15 cellular contexts compared by ENCODE assay signal in the genomic region with DNA sequence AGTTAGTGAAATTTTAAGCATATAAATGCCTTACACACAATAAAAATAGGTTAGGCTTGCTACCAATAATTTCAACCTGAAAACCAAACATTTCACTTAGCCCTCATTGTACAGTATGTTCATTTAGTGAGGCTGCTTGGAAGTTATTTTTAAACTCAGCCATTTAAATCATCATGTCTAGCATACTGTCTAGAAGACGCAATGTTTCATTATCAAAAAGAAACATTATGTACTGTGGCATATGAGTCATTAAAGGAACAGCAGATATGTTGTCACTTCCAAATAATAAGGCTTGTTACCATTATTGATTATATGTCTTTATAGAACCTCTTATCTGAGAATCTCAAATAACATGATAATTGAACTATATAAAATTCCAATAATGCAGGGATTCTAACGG.
DNase-seq lines count a peak whose midpoint lies in the region; ATAC-seq, FAIRE-seq and TF ChIP-seq lines count a peak whose summit lies in the region.
"Had no signal": no experiment of that assay in that cellular context is flagged by ENCODE, and none has a peak within 500 bp of the region (broad histone marks: within the 10 kb centered on the region; RNA-seq: fewer than 3 reads in every experiment).

No MANE protein-coding gene starts in this region.

- H2BK15ac ChIP-seq in mesenchymal stem cell (ENCODE audit: low read depth, poor library complexity, severe bottlenecking): no peak overlapping the region

- no CpG with 5 or more reads among the region's 2 CpGs for WGBS in mesenchymal stem cell

- H3K36me3 Mint-ChIP-seq in activated T-cell treated with anti-CD3 and anti-CD28 coated beads, Interleukin-2, amount 50 U/mL, for 72 hours (ENCODE audit: insufficient read depth in 2 of 2): no peaks in the 10 kb centered on the region
- no peaks in the 10 kb centered on the region for H3K36me3 Mint-ChIP-seq in T-helper 17 cell (ENCODE audit: low read depth)
- H3K36me3 Mint-ChIP-seq: CD4-positive, CD25-positive, alpha-beta regulatory T cell had no signal

- no peak for TF ChIP-seq POLR2A in GM12892 (IDR thresholded peaks at IDR 0.05; ENCODE audit: low read depth, low read length)

- H3K27ac ChIP-seq in mesenchymal stem cell (ENCODE audit: low read length, poor library complexity, severe bottlenecking): no peak overlapping the region
- H3K27ac ChIP-seq: BLaER1 treated with 17β-estradiol and CSF1 and Interleukin-3, amounts not matched to agents 10 nM and 100 nM; HL-60 had no signal

- H3K4ac ChIP-seq in mesenchymal stem cell (ENCODE audit: low read depth in 1 of 2, low read length in 2 of 2): no peak overlapping the region

- H2AK5ac ChIP-seq in mesenchymal stem cell (ENCODE audit: low read length, severe bottlenecking): no peak overlapping the region

- no peak overlapping the region for H4K91ac ChIP-seq in mesenchymal stem cell (ENCODE audit: low read length)

- H3K36me3 ChIP-seq in adipocyte (ENCODE audit: control insufficient read depth, insufficient read depth, low read length, severe bottlenecking) (no peaks in the 10 kb centered on the region), mesenchymal stem cell (ENCODE audit: control insufficient read depth in 1 of 2, insufficient read depth in 2 of 2, low read depth in 1 of 2, low read length in 2 of 2) (no peaks in the 10 kb centered on the region)
- H3K36me3 ChIP-seq: BLaER1 treated with 17β-estradiol and CSF1 and Interleukin-3, amounts not matched to agents 10 nM and 100 nM had no signal

- H2BK12ac ChIP-seq in mesenchymal stem cell (ENCODE audit: low read length in 2 of 2): no peak overlapping the region

- H3K23ac ChIP-seq in mesenchymal stem cell (ENCODE audit: low read length in 2 of 2): no peak overlapping the region

- no peak overlapping the region for H3K4me3 Mint-ChIP-seq in activated T-cell treated with anti-CD3 and anti-CD28 coated beads, Interleukin-2, amount 50 U/mL, for 72 hours
- no peak overlapping the region for H3K4me3 Mint-ChIP-seq in T-helper 17 cell
- H3K4me3 Mint-ChIP-seq: CD4-positive, CD25-positive, alpha-beta regulatory T cell; HFFc6 had no signal

- peak; percentile 33 for FAIRE-seq in GM12892 (lab: Jason Lieb, UNC)
- FAIRE-seq: GM18507 had no signal

- H2BK5ac ChIP-seq in mesenchymal stem cell (ENCODE audit: low read depth, low read length, poor library complexity, severe bottlenecking): no peak overlapping the region

- no peaks in the 10 kb centered on the region for H3K27me3 ChIP-seq in adipocyte (replicated peaks; ENCODE audit: control insufficient read depth, insufficient read depth, low read length)
- no peaks in the 10 kb centered on the region for H3K27me3 ChIP-seq in mesenchymal stem cell (ENCODE audit: control insufficient read depth in 1 of 2, insufficient read depth in 1 of 2, low read length in 2 of 2)
- H3K27me3 ChIP-seq: BLaER1 treated with 17β-estradiol and CSF1 and Interleukin-3, amounts not matched to agents 10 nM and 100 nM had no signal

- H3K79me1 ChIP-seq in mesenchymal stem cell (replicated peaks; ENCODE audit: low read length, poor library complexity, severe bottlenecking): no peaks in the 10 kb centered on the region

- no peak for ATAC-seq in activated T-cell treated with anti-CD3 and anti-CD28 coated beads, Interleukin-2, amount 50 U/mL, for 72 hours (replicated peaks in 1 of 2)
- no peak for ATAC-seq in T-helper 17 cell

- H3K4me2 ChIP-seq in mesenchymal stem cell (ENCODE audit: low read length, poor library complexity, severe bottlenecking): no peak overlapping the region
- H3K4me2 ChIP-seq: BLaER1 treated with 17β-estradiol and CSF1 and Interleukin-3, amounts not matched to agents 10 nM and 100 nM had no signal

- TF ChIP-seq CTCF in fibroblast of mammary gland (conservative IDR thresholded peaks at IDR 0.05; ENCODE audit: control insufficient read depth, insufficient read depth, low read depth, low read length): no peak

- no peak overlapping the region for H3K18ac ChIP-seq in mesenchymal stem cell (ENCODE audit: low read depth in 1 of 2, low read length in 2 of 2)

- H2AFZ ChIP-seq in mesenchymal stem cell (ENCODE audit: low read depth, low read length): no peak overlapping the region

- H3K4me1 ChIP-seq in adipocyte (ENCODE audit: control insufficient read depth, insufficient read depth, low read length) (peaks cover 21% of the 10 kb centered on the region), mesenchymal stem cell (ENCODE audit: control insufficient read depth, insufficient read depth, low read depth, low read length) (no peaks in the 10 kb centered on the region)
- H3K4me1 ChIP-seq: BLaER1 treated with 17β-estradiol and CSF1 and Interleukin-3, amounts not matched to agents 10 nM and 100 nM had no signal

- H3K9ac ChIP-seq in adipocyte (ENCODE audit: low read length): peak overlapping the region; percentile 51
- no peak overlapping the region for H3K9ac ChIP-seq in mesenchymal stem cell (ENCODE audit: low read length)
- H3K9ac ChIP-seq: BLaER1 treated with 17β-estradiol and CSF1 and Interleukin-3, amounts not matched to agents 10 nM and 100 nM had no signal

- H3K14ac ChIP-seq in mesenchymal stem cell (ENCODE audit: low read length in 2 of 2): no peak overlapping the region

- H3K9me3 ChIP-seq in adipocyte (ENCODE audit: control insufficient read depth, low read length): no peaks in the 10 kb centered on the region
- peaks cover under 1% of the 10 kb centered on the region for H3K9me3 ChIP-seq in mesenchymal stem cell (ENCODE audit: control insufficient read depth, low read length)
- no peaks in the 10 kb centered on the region for H3K9me3 ChIP-seq in T-helper 17 cell (ENCODE audit: control insufficient read depth, low read length, poor library complexity, severe bottlenecking)

- no peak overlapping the region for H3K27ac Mint-ChIP-seq in activated T-cell treated with anti-CD3 and anti-CD28 coated beads, Interleukin-2, amount 50 U/mL, for 72 hours
- no peak overlapping the region for H3K27ac Mint-ChIP-seq in T-helper 17 cell
- H3K27ac Mint-ChIP-seq: CD4-positive, CD25-positive, alpha-beta regulatory T cell; HFFc6 had no signal

- DNase-seq in GM12892 (ENCODE audit: insufficient read length) (no peak), adipocyte (ENCODE audit: low read depth) (no peak), fibroblast of mammary gland (ENCODE audit: low read depth) (peak; percentile 37), mesenchymal stem cell (peak; percentile 3), posterior vena cava (ENCODE audit: low spot score) (no peak), T-helper 17 cell (no peak), cerebellar cortex (ENCODE audit: low spot score) (no peak)
- no peak for DNase-seq in activated T-cell treated with anti-CD3 and anti-CD28 coated beads, Interleukin-2, amount 50 U/mL, for 72 hours
- DNase-seq: ACHN; CD4-positive, CD25-positive, alpha-beta regulatory T cell; HCEC 1CT; HFFc6 had no signal

- no peaks in the 10 kb centered on the region for H3K4me1 Mint-ChIP-seq in activated T-cell treated with anti-CD3 and anti-CD28 coated beads, Interleukin-2, amount 50 U/mL, for 72 hours (ENCODE audit: low read depth)
- H3K4me1 Mint-ChIP-seq in T-helper 17 cell: no peaks in the 10 kb centered on the region
- H3K4me1 Mint-ChIP-seq: CD4-positive, CD25-positive, alpha-beta regulatory T cell had no signal

- peaks cover 1 to 2% of the 10 kb centered on the region in 2 donors for H3K9me3 Mint-ChIP-seq in activated T-cell treated with anti-CD3 and anti-CD28 coated beads, Interleukin-2, amount 50 U/mL, for 72 hours

- H3K4me3 ChIP-seq in adipocyte (ENCODE audit: low read length) (peak overlapping the region; percentile 27), fibroblast of mammary gland (ENCODE audit: control insufficient read depth, low read depth, low read length) (no peak overlapping the region), mesenchymal stem cell (ENCODE audit: insufficient read depth in 1 of 2, low read depth in 1 of 2, low read length in 2 of 2) (no peak overlapping the region)
- H3K4me3 ChIP-seq: BLaER1 treated with 17β-estradiol and CSF1 and Interleukin-3, amounts not matched to agents 10 nM and 100 nM had no signal

- H4K8ac ChIP-seq in mesenchymal stem cell (ENCODE audit: low read length): no peak overlapping the region

- intact Hi-C loops in posterior vena cava (cut with DNase I): no loop called here

- no peaks in the 10 kb centered on the region for H3K27me3 Mint-ChIP-seq in activated T-cell treated with anti-CD3 and anti-CD28 coated beads, Interleukin-2, amount 50 U/mL, for 72 hours (ENCODE audit: low read depth)
- no peaks in the 10 kb centered on the region for H3K27me3 Mint-ChIP-seq in T-helper 17 cell
- H3K27me3 Mint-ChIP-seq: CD4-positive, CD25-positive, alpha-beta regulatory T cell had no signal

- no peak overlapping the region for H2BK120ac ChIP-seq in mesenchymal stem cell (ENCODE audit: low read depth, low read length)

Comparison
In these comparisons a context has a peak if more than half of its experiments do, and no peak if none do; other contexts are left out.
1. DNase-seq: peak in fibroblast of mammary gland (single experiment) and mesenchymal stem cell (single experiment); none in GM12892 (single experiment), adipocyte (single experiment), posterior vena cava (single experiment), activated T-cell treated with anti-CD3 and anti-CD28 coated beads, Interleukin-2, amount 50 U/mL, for 72 hours (0 of 2), T-helper 17 cell (0 of 3) and cerebellar cortex (single experiment).